2 cellular contexts compared by ENCODE assay signal in genomic region chr10:125141860-125142484, GRCh38.
A peak's percentile ranks its signal among the peaks of the same experiment; 100 is the strongest.
TF ChIP-seq lines count a peak whose summit lies in the region.

No MANE protein-coding gene starts in this region.

TF ChIP-seq in HEK293, 187 proteins besides CTCF, POLR2A, EP300 and RAD21:
- TF ChIP-seq ZNF223 (tag by site-specific recombination; IDR thresholded peaks at IDR 0.05) (no peak), ZNF2 (tag by site-specific recombination; IDR thresholded peaks at IDR 0.05) (no peak), ZFHX2 (tag by site-specific recombination; conservative IDR thresholded peaks at IDR 0.05) (peak; percentile 81), EGR2 (tag by site-specific recombination; IDR thresholded peaks at IDR 0.05; ENCODE audit: low read depth) (peak; percentile 82), GFI1B (tag by site-specific recombination; IDR thresholded peaks at IDR 0.05) (no peak), ZNF785 (tag by site-specific recombination; IDR thresholded peaks at IDR 0.05) (no peak)
- TF ChIP-seq, protein P1, sequence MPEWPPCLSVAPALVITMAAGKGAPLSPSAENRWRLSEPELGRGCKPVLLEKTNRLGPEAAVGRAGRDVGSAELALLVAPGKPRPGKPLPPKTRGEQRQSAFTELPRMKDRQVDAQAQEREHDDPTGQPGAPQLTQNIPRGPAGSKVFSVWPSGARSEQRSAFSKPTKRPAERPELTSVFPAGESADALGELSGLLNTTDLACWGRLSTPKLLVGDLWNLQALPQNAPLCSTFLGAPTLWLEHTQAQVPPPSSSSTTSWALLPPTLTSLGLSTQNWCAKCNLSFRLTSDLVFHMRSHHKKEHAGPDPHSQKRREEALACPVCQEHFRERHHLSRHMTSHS (tag by site-specific recombination; IDR thresholded peaks at IDR 0.05), result no peak

TF ChIP-seq in H1, 55 proteins besides CTCF, POLR2A, EP300 and RAD21:
- no peak for TF ChIP-seq GTF2F1 (IDR thresholded peaks at IDR 0.05; ENCODE audit: borderline replicate concordance, low read depth, low read length)
